ENCODE assay signal across 8 cellular contexts in the genomic region with DNA sequence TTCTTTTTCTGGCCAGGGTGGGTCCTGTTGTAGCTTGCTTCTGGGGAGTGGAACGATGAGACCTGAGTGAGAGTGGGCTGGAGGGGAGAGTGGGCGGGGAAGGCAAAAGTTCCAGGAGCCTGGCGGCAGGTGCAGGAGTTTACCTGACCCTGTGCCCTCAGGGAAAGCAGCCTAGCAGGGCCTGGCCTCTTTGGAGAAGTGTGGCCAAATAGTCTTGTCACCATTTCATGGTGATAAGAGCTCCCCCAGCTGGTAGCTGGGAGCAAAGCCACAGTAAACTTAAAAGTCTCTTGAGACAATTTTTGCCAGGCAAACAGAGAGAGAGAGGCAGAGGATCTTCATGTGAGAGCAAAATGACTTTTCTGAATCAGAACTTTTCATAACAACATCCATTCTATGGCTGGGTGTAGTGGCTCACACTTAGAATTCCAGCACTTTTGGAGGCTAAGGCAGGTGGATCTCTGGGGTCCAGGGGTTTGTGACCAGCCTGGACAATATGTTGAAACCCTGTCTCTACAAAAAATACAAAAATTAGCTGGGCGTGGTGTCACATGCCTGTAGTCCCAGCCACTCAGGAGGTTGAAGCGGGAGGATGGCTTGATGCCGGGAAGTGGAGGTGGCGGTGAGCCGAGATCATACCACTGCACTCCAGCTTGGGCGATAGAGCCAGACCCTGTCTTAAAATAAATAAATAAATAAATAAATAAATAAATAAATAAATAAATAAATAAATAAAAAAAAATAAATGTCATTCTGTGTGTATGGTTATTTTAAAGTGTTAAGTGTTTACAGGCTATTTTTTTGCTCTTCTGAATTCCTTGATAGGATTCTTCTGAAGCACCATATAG.
DNase-seq lines count a peak whose midpoint lies in the region; ATAC-seq and TF ChIP-seq lines count a peak whose summit lies in the region.

No MANE protein-coding gene starts in this region.

- H3K9me3 ChIP-seq in upper lobe of right lung, result no peaks in the 10 kb centered on the region

- H3K4me1 ChIP-seq in upper lobe of right lung, result peaks cover 7% of the 10 kb centered on the region

- intact Hi-C loops in activated naive CD4-positive, alpha-beta T cell treated with anti-CD3 and anti-CD28 coated beads for 36 hours (cut with micrococcal nuclease), result loop anchor here (1.0 to 10.0 kb wide), 7 partner anchors 67 to 455 kb away; a partner anchor contains a TSS
- intact Hi-C loops in upper lobe of right lung (cut with DNase I), result no loop called here

- H3K36me3 Mint-ChIP-seq in activated naive CD4-positive, alpha-beta T cell treated with anti-CD3 and anti-CD28 coated beads for 36 hours (ENCODE audit: low read depth), result no peaks in the 10 kb centered on the region

- H3K27ac ChIP-seq in upper lobe of right lung, result no peak overlapping the region

- no peak overlapping the region for H3K4me3 Mint-ChIP-seq in activated naive CD4-positive, alpha-beta T cell treated with anti-CD3 and anti-CD28 coated beads for 36 hours

- no peak overlapping the region for H3K27ac Mint-ChIP-seq in activated naive CD4-positive, alpha-beta T cell treated with anti-CD3 and anti-CD28 coated beads for 36 hours

- peak; percentile 99 for ATAC-seq in upper lobe of right lung

- no peaks in the 10 kb centered on the region for H3K9me3 Mint-ChIP-seq in activated naive CD4-positive, alpha-beta T cell treated with anti-CD3 and anti-CD28 coated beads for 36 hours

- no peaks in the 10 kb centered on the region for H3K27me3 ChIP-seq in H7 (ENCODE audit: control insufficient read depth, insufficient read depth, low read length)
- H3K27me3 ChIP-seq in upper lobe of right lung, result no peaks in the 10 kb centered on the region

- H3K4me1 Mint-ChIP-seq in activated naive CD4-positive, alpha-beta T cell treated with anti-CD3 and anti-CD28 coated beads for 36 hours (ENCODE audit: low read depth), result peaks cover 6% of the 10 kb centered on the region

- CTCF ChIA-PET in activated naive CD4-positive, alpha-beta T cell treated with anti-CD3 and anti-CD28 coated beads for 36 hours (lab: Charles Lee), result interaction anchor here (0.6 to 3.4 kb wide), 36 partner anchors 9 to 267 kb away, joined by 3 to 107 read pairs (median 4); a partner anchor contains a TSS

- DNase-seq in DMS79 treated with DMSO at 0.1 percent for 48 hours (lab: John Stamatoyannopoulos, UW), result peak; percentile 79
- DNase-seq in H7, result peak; percentile 63
- DNase-seq in NB4 (ENCODE audit: low read depth), result peak; percentile 75
- DNase-seq in SK-N-DZ (ENCODE audit: low spot score), result peak; percentile 79
- peak; percentile 82 for DNase-seq in activated naive CD4-positive, alpha-beta T cell treated with anti-CD3 and anti-CD28 coated beads for 36 hours
- peak; percentile 44 for DNase-seq in glomerular endothelial cell (ENCODE audit: extremely low read depth, low read depth, low spot score)
- peak; percentile 87 for DNase-seq in pons (ENCODE audit: low spot score)
- DNase-seq in upper lobe of right lung, result peak; percentile 80

- TF ChIP-seq CTCF in NB4 (IDR thresholded peaks at IDR 0.05; ENCODE audit: low read depth, low read length), result peak; percentile 92
- TF ChIP-seq CTCF in upper lobe of right lung (IDR thresholded peaks at IDR 0.05), result peak; percentile 80

- no peak for TF ChIP-seq POLR2A in NB4 (IDR thresholded peaks at IDR 0.05; ENCODE audit: extremely low read depth, insufficient read length)

- H3K4me3 ChIP-seq in H7 (ENCODE audit: insufficient read depth, low read depth, low read length) (no peak overlapping the region), NB4 (ENCODE audit: low read depth, low read length) (no peak overlapping the region), upper lobe of right lung (no peak overlapping the region)

- no peaks in the 10 kb centered on the region for H3K27me3 Mint-ChIP-seq in activated naive CD4-positive, alpha-beta T cell treated with anti-CD3 and anti-CD28 coated beads for 36 hours (ENCODE audit: low read depth)

- no peaks in the 10 kb centered on the region; the same call in 1 of the 2 replicates for H3K36me3 ChIP-seq in H7 (replicated peaks; ENCODE audit: control insufficient read depth, insufficient read depth, low read length)
- no peaks in the 10 kb centered on the region for H3K36me3 ChIP-seq in upper lobe of right lung
